In the genomic region with DNA sequence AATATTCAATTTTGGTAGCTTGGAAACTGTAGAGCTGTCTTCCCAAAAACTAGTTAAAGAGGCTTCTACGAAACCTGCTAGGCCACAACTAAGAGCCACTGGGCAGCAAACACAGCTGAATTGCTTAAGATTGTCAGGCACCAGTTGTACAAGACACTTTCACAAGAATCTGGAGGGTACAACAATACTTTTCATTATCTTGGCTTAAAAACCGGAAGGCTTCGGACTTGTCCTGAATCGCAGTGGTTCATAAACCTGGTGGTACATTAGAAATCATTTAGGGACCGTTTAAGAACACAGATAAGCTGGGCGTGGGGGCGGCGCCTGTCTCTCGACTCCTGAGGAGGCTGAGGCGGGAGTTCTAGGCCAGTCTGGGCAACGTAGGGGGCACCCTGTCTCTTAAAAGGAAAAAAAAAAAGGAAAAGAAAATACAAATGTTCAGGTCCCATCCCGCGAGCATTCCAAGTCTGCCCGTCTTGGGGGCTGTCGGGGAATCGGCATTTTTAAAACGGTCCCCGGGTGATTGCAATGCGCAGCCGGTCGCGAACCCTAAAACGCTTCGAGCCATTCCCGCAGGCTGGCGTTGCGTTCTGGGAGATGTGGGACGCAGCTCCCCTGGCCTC, we compare ENCODE assay signal across 1 cellular context.
A peak's percentile ranks its signal among the peaks of the same experiment; 100 is the strongest.
TF ChIP-seq lines count a peak whose summit lies in the region.

No MANE protein-coding gene starts in this region.

TF ChIP-seq in PFSK-1, 5 proteins besides CTCF, POLR2A, EP300 and RAD21:
- TF ChIP-seq REST (IDR thresholded peaks at IDR 0.05; ENCODE audit: insufficient read depth in 1 of 2, low read depth in 2 of 2, low read length in 2 of 2) (no peak), TAF1 (IDR thresholded peaks at IDR 0.05; ENCODE audit: borderline replicate concordance, insufficient read depth, low read length) (no peak), POLR2AphosphoS5 (IDR thresholded peaks at IDR 0.05; ENCODE audit: low read depth, low read length) (no peak), SIN3A (IDR thresholded peaks at IDR 0.05; ENCODE audit: borderline replicate concordance, insufficient read depth, low read length) (0 out of 2 replicates have a peak, but pooled peaks have one; percentile 19)
